Comparison of ENCODE assay signal across 20 cellular contexts in genomic region chr14:72576258-72576657, GRCh38.
DNase-seq lines count a peak whose midpoint lies in the region; ATAC-seq, FAIRE-seq and TF ChIP-seq lines count a peak whose summit lies in the region.
"Had no signal": no experiment of that assay in that cellular context is flagged by ENCODE, and none has a peak within 500 bp of the region (broad histone marks: within the 10 kb centered on the region; RNA-seq: fewer than 3 reads in every experiment).

No MANE protein-coding gene starts in this region.

- no peaks in the 10 kb centered on the region for H3K9me3 ChIP-seq in HEK293 (ENCODE audit: control insufficient read depth, insufficient read depth, low read depth, low read length)
- H3K9me3 ChIP-seq in keratinocyte (ENCODE audit: control insufficient read depth, low read depth, low read length) = no peaks in the 10 kb centered on the region
- H3K9me3 ChIP-seq in heart right ventricle = no peaks in the 10 kb centered on the region
- H3K9me3 ChIP-seq: SK-N-SH had no signal

- ATAC-seq in HG03108 (IDR thresholded peaks at IDR 0.05; ENCODE audit: unreplicated experiment) = no peak
- ATAC-seq in heart right ventricle = no peak
- ATAC-seq in HG03378 (IDR thresholded peaks at IDR 0.05; ENCODE audit: unreplicated experiment) = no peak

- DNase-seq in cardiac fibroblast (ENCODE audit: low read depth in 2 of 2) (peak; percentile 17 to 30), keratinocyte (ENCODE audit: low read depth, low spot score) (no peak), heart right ventricle (no peak)
- DNase-seq: DMS79 treated with DMSO at 0.1 percent for 48 hours, HFFc6, NCI-H1092 treated with DMSO at 0.1 percent for 48 hours, NCI-H146, NCI-H226, NCI-H524, NCI-H82, OCI-M1, SHP77 treated with DMSO at 0.1 percent for 48 hours, SK-N-SH had no signal

- no peak for TF ChIP-seq RAD21 in Ishikawa (IDR thresholded peaks at IDR 0.05; ENCODE audit: low read depth)

- no peak for TF ChIP-seq EP300 in Ishikawa (IDR thresholded peaks at IDR 0.05; ENCODE audit: borderline replicate concordance)

- H3K4me3 ChIP-seq in HEK293 (ENCODE audit: low read depth, low read length) (no peak overlapping the region), cardiac fibroblast (replicated peaks in 1 of 2; ENCODE audit: low read depth in 2 of 2, low read length in 2 of 2) (no peak overlapping the region), keratinocyte (ENCODE audit: control insufficient read depth in 2 of 3, extremely low read depth in 1 of 3, insufficient read depth in 2 of 3, low read depth in 1 of 3, low read length in 3 of 3) (no peak overlapping the region), heart right ventricle (no peak overlapping the region)
- H3K4me3 ChIP-seq: BLaER1 treated with 17β-estradiol and CSF1 and Interleukin-3, amounts not matched to agents 10 nM and 100 nM had no signal

- FAIRE-seq in keratinocyte (lab: Jason Lieb, UNC) = peak; percentile 39
- FAIRE-seq: D721Med, H54 had no signal

- TF ChIP-seq CTCF in HEK293 (tag by site-specific recombination; IDR thresholded peaks at IDR 0.05) = no peak
- no peak for TF ChIP-seq CTCF in cardiac fibroblast (IDR thresholded peaks at IDR 0.05; ENCODE audit: low read depth, low read length)
- TF ChIP-seq CTCF in keratinocyte (optimal IDR thresholded peaks at IDR 0.05 in 1 of 3, IDR thresholded peaks at IDR 0.05 in 1 of 3, conservative IDR thresholded peaks at IDR 0.05 in 1 of 3; ENCODE audit: extremely low read depth in 1 of 3, insufficient read depth in 2 of 3, low read length in 3 of 3) = no peak
- no peak for TF ChIP-seq CTCF in heart right ventricle (IDR thresholded peaks at IDR 0.05)

- no peak overlapping the region for H2AFZ ChIP-seq in keratinocyte (ENCODE audit: control insufficient read depth, low read length)

- POLR2A ChIA-PET in HEK293 (lab: Yijun Ruan, JAX) = no interaction called here

- H3K4me1 ChIP-seq in HEK293 (ENCODE audit: control insufficient read depth, insufficient read depth, low read length) (no peaks in the 10 kb centered on the region), keratinocyte (ENCODE audit: control insufficient read depth, extremely low read depth, insufficient read depth, low read length) (no peaks in the 10 kb centered on the region), heart right ventricle (peaks cover 0 to 3% (median 0%) of the 10 kb centered on the region in 9 donors)
- H3K4me1 ChIP-seq: BLaER1 treated with 17β-estradiol and CSF1 and Interleukin-3, amounts not matched to agents 10 nM and 100 nM had no signal

- H3K36me3 ChIP-seq in HEK293 (ENCODE audit: control insufficient read depth in 2 of 2, insufficient read depth in 1 of 2, low read length in 2 of 2) (no peaks in the 10 kb centered on the region), keratinocyte (ENCODE audit: control insufficient read depth in 2 of 2, extremely low read depth in 1 of 2, insufficient read depth in 2 of 2, low read length in 2 of 2) (no peaks in the 10 kb centered on the region), heart right ventricle (no peaks in the 10 kb centered on the region)
- H3K36me3 ChIP-seq: BLaER1 treated with 17β-estradiol and CSF1 and Interleukin-3, amounts not matched to agents 10 nM and 100 nM had no signal

- H3K9me1 ChIP-seq in keratinocyte (ENCODE audit: control insufficient read depth, extremely low read depth, insufficient read depth, low read length) = no peaks in the 10 kb centered on the region

- H3K27me3 ChIP-seq in keratinocyte (ENCODE audit: control insufficient read depth, extremely low read depth, insufficient read depth, low read length) = peaks cover 7% of the 10 kb centered on the region
- H3K27me3 ChIP-seq in heart right ventricle = peaks cover 0 to 6% (median 0%) of the 10 kb centered on the region in 7 donors
- H3K27me3 ChIP-seq: BLaER1 treated with 17β-estradiol and CSF1 and Interleukin-3, amounts not matched to agents 10 nM and 100 nM had no signal

- H4K20me1 ChIP-seq in keratinocyte (ENCODE audit: control insufficient read depth, extremely low read depth, insufficient read depth, low read length) = no peaks in the 10 kb centered on the region
- H4K20me1 ChIP-seq: BLaER1 treated with 17β-estradiol and CSF1 and Interleukin-3, amounts not matched to agents 10 nM and 100 nM had no signal

- CTCF ChIA-PET in HEK293 (lab: Yijun Ruan, JAX) = interaction anchor here (0.6 kb wide), 1 partner anchor 151 kb away, joined by 3 read pairs; no protein-coding TSS in a partner anchor

- no peak overlapping the region for H3K4me2 ChIP-seq in keratinocyte (ENCODE audit: control insufficient read depth, extremely low read depth, insufficient read depth, low read depth, low read length)
- H3K4me2 ChIP-seq: BLaER1 treated with 17β-estradiol and CSF1 and Interleukin-3, amounts not matched to agents 10 nM and 100 nM; SK-N-SH had no signal

- 64 to 69% methylated on average over 1 of the region's 1 CpG for WGBS in heart right ventricle, 2 donors

- dilution Hi-C loops in keratinocyte (cut with MboI; ENCODE audit: extremely low pct_ligation_motif_present, low sequenced_read_pairs) = no loop called here

- no peaks in the 10 kb centered on the region for H3K79me2 ChIP-seq in keratinocyte (ENCODE audit: control insufficient read depth, insufficient read depth, low read length)

- H3K9ac ChIP-seq in keratinocyte (ENCODE audit: control insufficient read depth, extremely low read depth, insufficient read depth, low read length) = no peak overlapping the region
- H3K9ac ChIP-seq: BLaER1 treated with 17β-estradiol and CSF1 and Interleukin-3, amounts not matched to agents 10 nM and 100 nM; SK-N-SH had no signal

- intact Hi-C loops in heart right ventricle (cut with DNase I) = no loop called here

- no peak overlapping the region for H3K27ac ChIP-seq in HEK293 (ENCODE audit: extremely low read depth, low read depth, low read length)
- no peak overlapping the region for H3K27ac ChIP-seq in keratinocyte (ENCODE audit: control insufficient read depth, insufficient read depth, low read length)
- H3K27ac ChIP-seq in heart right ventricle = no peak overlapping the region
- H3K27ac ChIP-seq: BLaER1 treated with 17β-estradiol and CSF1 and Interleukin-3, amounts not matched to agents 10 nM and 100 nM had no signal

TF ChIP-seq in HEK293, 187 proteins besides CTCF, POLR2A, EP300 and RAD21:
- TF ChIP-seq ZNF549 (tag by site-specific recombination; IDR thresholded peaks at IDR 0.05) = no peak
- TF ChIP-seq ZNF660 (tag by site-specific recombination; IDR thresholded peaks at IDR 0.05) = no peak
- peak; percentile 30; the same call in 1 of the 2 replicates for TF ChIP-seq ATF2 (tag by site-specific recombination; IDR thresholded peaks at IDR 0.05; ENCODE audit: low read depth)
- TF ChIP-seq ZNF488 (tag by site-specific recombination; IDR thresholded peaks at IDR 0.05) = no peak
TF ChIP-seq in HEK293: peak in this region for 1.

TF ChIP-seq in Ishikawa, 13 proteins besides CTCF, POLR2A, EP300 and RAD21:
- no peak for TF ChIP-seq EGR1 (IDR thresholded peaks at IDR 0.05)
- 0 out of 2 replicates have a peak, but pooled peaks have one; percentile 15 for TF ChIP-seq CEBPB (IDR thresholded peaks at IDR 0.05)

Comparison
In these comparisons a context has a peak if more than half of its experiments do, and no peak if none do; other contexts are left out.
1. DNase-seq: peak in cardiac fibroblast (2 of 2); none in keratinocyte (single experiment) and heart right ventricle (0 of 2).